24 cellular contexts compared by ENCODE assay signal in genomic region chr18:36451454-36452251, GRCh38.
DNase-seq lines count a peak whose midpoint lies in the region; ATAC-seq, FAIRE-seq and TF ChIP-seq lines count a peak whose summit lies in the region.
"Had no signal": no experiment of that assay in that cellular context is flagged by ENCODE, and none has a peak within 500 bp of the region (broad histone marks: within the 10 kb centered on the region; RNA-seq: fewer than 3 reads in every experiment).

No MANE protein-coding gene starts in this region.

- in situ Hi-C loops in GM13977 (cut with MboI; ENCODE audit: low pct_unique_long_range_greater_than_20kb, low sequenced_read_pairs, unreplicated experiment) = no loop called here

- no peaks in the 10 kb centered on the region for H3K36me3 Mint-ChIP-seq in T-helper 17 cell (ENCODE audit: low read depth)
- H3K36me3 Mint-ChIP-seq: activated CD8-positive, alpha-beta memory T cell treated with anti-CD3 and anti-CD28 coated beads, Interleukin-2, amount 10 ng/mL, durations not matched to agents 7 days and 5 days; CD14-positive monocyte; natural killer cell treated with Interleukin-12 subunit alpha and Interleukin-12 subunit beta and Interleukin-15 and Interleukin-18, amount 100 ng/mL, for 72 hours; stimulated activated memory B cell treated with anti-CD40 and anti-IgM and Interleukin-4, amounts not matched to agents 10 μg/mL and 1 μg/mL and 100 μg/mL, for 72 hours had no signal

- no peaks in the 10 kb centered on the region for H4K20me1 ChIP-seq in Karpas-422 (ENCODE audit: insufficient read depth, low read depth, low read length)

- DNase-seq in A549 (ENCODE audit: low read depth in 1 of 2, low spot score in 1 of 2) = no peak
- peak; percentile 17 for DNase-seq in Karpas-422
- DNase-seq in dedifferentiated amniotic fluid mesenchymal stem cell (ENCODE audit: extremely low spot score) = peak; percentile 19
- DNase-seq in left colon = no peak
- no peak for DNase-seq in GM13977 (ENCODE audit: low spot score)
- DNase-seq in Peyer's patch = no peak
- DNase-seq in T-helper 17 cell = no peak
- DNase-seq: activated CD8-positive, alpha-beta memory T cell treated with anti-CD3 and anti-CD28 coated beads, Interleukin-2, amount 10 ng/mL, durations not matched to agents 7 days and 5 days; DMS153; dorsolateral prefrontal cortex; erythroblast; NCI-H1092; NCI-H2107; NCI-H526; T1000 had no signal

- POLR2A ChIA-PET in A549 (lab: Yijun Ruan, JAX) = interaction anchor here (0.8 kb wide), 1 partner anchor 155 kb away, joined by 3 read pairs; the partner anchor contains the start of gene FHOD3

- H3K27me3 ChIP-seq in Karpas-422 (ENCODE audit: low read length) = 0 out of 2 replicates have a peak, but pooled peaks cover 2% of the 10 kb centered on the region
- H3K27me3 ChIP-seq in Peyer's patch = no peaks in the 10 kb centered on the region
- H3K27me3 ChIP-seq: dorsolateral prefrontal cortex had no signal

- no peak for TF ChIP-seq RAD21 in A549 (conservative IDR thresholded peaks at IDR 0.05 in 1 of 2, IDR thresholded peaks at IDR 0.05 in 1 of 2)

- no peak for FAIRE-seq in A549 (lab: Jason Lieb, UNC)

- TF ChIP-seq CTCF in A549 (IDR thresholded peaks at IDR 0.05) (no peak), GM13977 (IDR thresholded peaks at IDR 0.05; ENCODE audit: extremely low read depth, insufficient read depth, missing control alignments) (no peak), Peyer's patch (IDR thresholded peaks at IDR 0.05) (no peak)

- no peaks in the 10 kb centered on the region for H3K79me2 ChIP-seq in Karpas-422 (ENCODE audit: low read length)

- no peak for TF ChIP-seq EP300 in A549 (IDR thresholded peaks at IDR 0.05)

- no peak overlapping the region for H3K9ac ChIP-seq in Karpas-422 (ENCODE audit: low read length)
- H3K9ac ChIP-seq: KMS-11 had no signal

- H3K27ac Mint-ChIP-seq in T-helper 17 cell = no peak overlapping the region
- H3K27ac Mint-ChIP-seq: activated CD8-positive, alpha-beta memory T cell treated with anti-CD3 and anti-CD28 coated beads, Interleukin-2, amount 10 ng/mL, durations not matched to agents 7 days and 5 days; activated T-helper 17 cell treated with anti-CD3 and anti-CD28 coated beads, Interleukin-2, amount 50 U/mL, for 72 hours; CD14-positive monocyte; natural killer cell treated with Interleukin-12 subunit alpha and Interleukin-12 subunit beta and Interleukin-15 and Interleukin-18, amount 100 ng/mL, for 72 hours; stimulated activated memory B cell treated with anti-CD40 and anti-IgM and Interleukin-4, amounts not matched to agents 10 μg/mL and 1 μg/mL and 100 μg/mL, for 72 hours had no signal

- no peak overlapping the region for H2AFZ ChIP-seq in Karpas-422 (ENCODE audit: low read length)

- ATAC-seq in A549 (no peak), left colon (peak; percentile 57), GM21423 (IDR thresholded peaks at IDR 0.05; ENCODE audit: unreplicated experiment) (no peak), T-helper 17 cell (no peak)
- ATAC-seq: activated CD8-positive, alpha-beta memory T cell treated with anti-CD3 and anti-CD28 coated beads, Interleukin-2, amount 10 ng/mL, durations not matched to agents 7 days and 5 days; activated T-helper 17 cell treated with anti-CD3 and anti-CD28 coated beads, Interleukin-2, amount 50 U/mL, for 72 hours; natural killer cell treated with Interleukin-12 subunit alpha and Interleukin-12 subunit beta and Interleukin-15 and Interleukin-18, amount 100 ng/mL, for 72 hours; SK-N-SH treated with all-trans-retinoic acid at 6 μM for 48 hours; stimulated activated memory B cell treated with anti-CD40 and anti-IgM and Interleukin-4, amounts not matched to agents 10 μg/mL and 1 μg/mL and 100 μg/mL, for 72 hours had no signal

- H3K9me2 ChIP-seq in Karpas-422 (replicated peaks; ENCODE audit: insufficient read depth, low read length) = no peaks in the 10 kb centered on the region

- H3K4me2 ChIP-seq in A549 (peak overlapping the region; percentile 23; the same call in 1 of the 3 replicates), Karpas-422 (ENCODE audit: low read depth, low read length, poor library complexity, severe bottlenecking) (no peak overlapping the region)
- H3K4me2 ChIP-seq: KMS-11 had no signal

- H3K36me3 ChIP-seq in Karpas-422 (ENCODE audit: insufficient read depth, low read length) = no peaks in the 10 kb centered on the region
- H3K36me3 ChIP-seq in Peyer's patch = no peaks in the 10 kb centered on the region
- H3K36me3 ChIP-seq: HAP-1, prostate gland had no signal

- H3K9me3 ChIP-seq in A549 (no peaks in the 10 kb centered on the region), Karpas-422 (ENCODE audit: low read length) (no peaks in the 10 kb centered on the region), Peyer's patch (no peaks in the 10 kb centered on the region), T-helper 17 cell (ENCODE audit: control insufficient read depth, low read length, poor library complexity, severe bottlenecking) (no peaks in the 10 kb centered on the region)
- H3K9me3 ChIP-seq: HAP-1, prostate gland had no signal

- no peaks in the 10 kb centered on the region for H3K4me1 Mint-ChIP-seq in T-helper 17 cell
- H3K4me1 Mint-ChIP-seq: activated CD8-positive, alpha-beta memory T cell treated with anti-CD3 and anti-CD28 coated beads, Interleukin-2, amount 10 ng/mL, durations not matched to agents 7 days and 5 days; activated T-helper 17 cell treated with anti-CD3 and anti-CD28 coated beads, Interleukin-2, amount 50 U/mL, for 72 hours; CD14-positive monocyte; stimulated activated memory B cell treated with anti-CD40 and anti-IgM and Interleukin-4, amounts not matched to agents 10 μg/mL and 1 μg/mL and 100 μg/mL, for 72 hours had no signal

- 56% methylated on average over 15 of the region's 15 CpGs for WGBS in A549 (ENCODE audit: missing lambda C conversion rate)

- H3K4me3 ChIP-seq in A549 (no peak overlapping the region), Karpas-422 (ENCODE audit: low read length) (no peak overlapping the region), Peyer's patch (no peak overlapping the region)
- H3K4me3 ChIP-seq: dorsolateral prefrontal cortex, HAP-1, prostate gland had no signal

- H3K4me3 Mint-ChIP-seq in T-helper 17 cell = no peak overlapping the region
- H3K4me3 Mint-ChIP-seq: activated CD8-positive, alpha-beta memory T cell treated with anti-CD3 and anti-CD28 coated beads, Interleukin-2, amount 10 ng/mL, durations not matched to agents 7 days and 5 days; activated T-helper 17 cell treated with anti-CD3 and anti-CD28 coated beads, Interleukin-2, amount 50 U/mL, for 72 hours; CD14-positive monocyte; natural killer cell treated with Interleukin-12 subunit alpha and Interleukin-12 subunit beta and Interleukin-15 and Interleukin-18, amount 100 ng/mL, for 72 hours; stimulated activated memory B cell treated with anti-CD40 and anti-IgM and Interleukin-4, amounts not matched to agents 10 μg/mL and 1 μg/mL and 100 μg/mL, for 72 hours had no signal

- no peak for TF ChIP-seq POLR2A in A549 (IDR thresholded peaks at IDR 0.05; ENCODE audit: low read length)
- TF ChIP-seq POLR2A in Peyer's patch (IDR thresholded peaks at IDR 0.05) = no peak

- intact Hi-C loops in left colon (cut with DNase I, micrococcal nuclease) = no loop called here

- H3K4me1 ChIP-seq in A549 (0 out of 3 replicates have a peak, but pooled peaks cover 4% of the 10 kb centered on the region), Karpas-422 (ENCODE audit: low read length) (peaks cover 5% of the 10 kb centered on the region; the same call in 1 of the 2 replicates), Peyer's patch (no peaks in the 10 kb centered on the region)
- H3K4me1 ChIP-seq: prostate gland had no signal

- CTCF ChIA-PET in A549 (lab: Yijun Ruan, JAX) = no interaction called here

- H3K27ac ChIP-seq in A549 = peak overlapping the region in 1 of 2 experiments; percentile 18; a peak in 1 of 6 replicates
- H3K27ac ChIP-seq in Karpas-422 (ENCODE audit: low read length) = no peak overlapping the region
- H3K27ac ChIP-seq in Peyer's patch = no peak overlapping the region
- H3K27ac ChIP-seq: dorsolateral prefrontal cortex, KMS-11, prostate gland had no signal

- peaks cover 14% of the 10 kb centered on the region for H3K27me3 Mint-ChIP-seq in T-helper 17 cell
- H3K27me3 Mint-ChIP-seq: activated CD8-positive, alpha-beta memory T cell treated with anti-CD3 and anti-CD28 coated beads, Interleukin-2, amount 10 ng/mL, durations not matched to agents 7 days and 5 days; natural killer cell treated with Interleukin-12 subunit alpha and Interleukin-12 subunit beta and Interleukin-15 and Interleukin-18, amount 100 ng/mL, for 72 hours; stimulated activated memory B cell treated with anti-CD40 and anti-IgM and Interleukin-4, amounts not matched to agents 10 μg/mL and 1 μg/mL and 100 μg/mL, for 72 hours had no signal

TF ChIP-seq in A549, 52 proteins besides CTCF, POLR2A, EP300 and RAD21:
- TF ChIP-seq ELK1 (IDR thresholded peaks at IDR 0.05; ENCODE audit: low read depth, low read length) (no peak), SMC3 (IDR thresholded peaks at IDR 0.05) (no peak), JUNB (IDR thresholded peaks at IDR 0.05) (no peak), GATA3 (IDR thresholded peaks at IDR 0.05; ENCODE audit: borderline replicate concordance) (no peak), E2F6 (IDR thresholded peaks at IDR 0.05; ENCODE audit: borderline replicate concordance, low read depth) (no peak), HEYL (CRISPR knock-in tag; IDR thresholded peaks at IDR 0.05) (no peak), FOSL2 (IDR thresholded peaks at IDR 0.05) (no peak), FOSL2 (CRISPR knock-in tag; IDR thresholded peaks at IDR 0.05) (no peak)

Comparison
In these comparisons a context has a peak if more than half of its experiments do, and no peak if none do; other contexts are left out.
1. DNase-seq: peak in Karpas-422 (single experiment) and dedifferentiated amniotic fluid mesenchymal stem cell (single experiment); none in A549 (0 of 2), left colon (0 of 2), GM13977 (single experiment), Peyer's patch (0 of 3) and T-helper 17 cell (0 of 3).